In the genomic region with DNA sequence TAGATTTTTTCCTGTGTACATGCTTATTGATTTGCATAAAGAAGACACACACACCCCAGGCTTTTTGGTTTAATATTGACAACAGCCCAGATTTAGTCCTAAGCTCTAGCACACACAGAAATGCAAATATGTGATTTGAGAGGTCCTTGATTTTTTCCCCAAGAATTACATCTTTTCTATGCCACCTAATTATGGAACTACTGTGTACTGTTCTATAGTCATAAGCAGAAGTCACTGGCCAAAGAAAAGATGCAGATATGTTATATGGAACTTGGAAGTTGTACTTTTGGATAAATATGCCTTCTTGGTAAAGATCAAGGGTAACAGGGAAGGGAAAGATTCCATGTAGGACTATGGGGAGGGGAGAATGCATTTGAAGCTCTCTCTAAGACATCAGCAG, we compare ENCODE assay signal across 1 cellular context.
TF ChIP-seq lines count a peak whose summit lies in the region.

No MANE protein-coding gene starts in this region.

TF ChIP-seq in SK-N-SH, 30 proteins besides CTCF, POLR2A, EP300 and RAD21 (continued from another document):
- TF ChIP-seq YY1 (IDR thresholded peaks at IDR 0.05; ENCODE audit: low read depth) (no peak), CHD2 (IDR thresholded peaks at IDR 0.05; ENCODE audit: low read length, partially characterized antibody) (no peak), NFIC (IDR thresholded peaks at IDR 0.05; ENCODE audit: borderline replicate concordance) (no peak)
- TF ChIP-seq, protein P1, sequence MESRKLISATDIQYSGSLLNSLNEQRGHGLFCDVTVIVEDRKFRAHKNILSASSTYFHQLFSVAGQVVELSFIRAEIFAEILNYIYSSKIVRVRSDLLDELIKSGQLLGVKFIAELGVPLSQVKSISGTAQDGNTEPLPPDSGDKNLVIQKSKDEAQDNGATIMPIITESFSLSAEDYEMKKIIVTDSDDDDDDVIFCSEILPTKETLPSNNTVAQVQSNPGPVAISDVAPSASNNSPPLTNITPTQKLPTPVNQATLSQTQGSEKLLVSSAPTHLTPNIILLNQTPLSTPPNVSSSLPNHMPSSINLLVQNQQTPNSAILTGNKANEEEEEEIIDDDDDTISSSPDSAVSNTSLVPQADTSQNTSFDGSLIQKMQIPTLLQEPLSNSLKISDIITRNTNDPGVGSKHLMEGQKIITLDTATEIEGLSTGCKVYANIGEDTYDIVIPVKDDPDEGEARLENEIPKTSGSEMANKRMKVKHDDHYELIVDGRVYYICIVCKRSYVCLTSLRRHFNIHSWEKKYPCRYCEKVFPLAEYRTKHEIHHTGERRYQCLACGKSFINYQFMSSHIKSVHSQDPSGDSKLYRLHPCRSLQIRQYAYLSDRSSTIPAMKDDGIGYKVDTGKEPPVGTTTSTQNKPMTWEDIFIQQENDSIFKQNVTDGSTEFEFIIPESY (IDR thresholded peaks at IDR 0.05; ENCODE audit: borderline replicate concordance, low read depth) = no peak
